8 cellular contexts compared by ENCODE assay signal in the genomic region with DNA sequence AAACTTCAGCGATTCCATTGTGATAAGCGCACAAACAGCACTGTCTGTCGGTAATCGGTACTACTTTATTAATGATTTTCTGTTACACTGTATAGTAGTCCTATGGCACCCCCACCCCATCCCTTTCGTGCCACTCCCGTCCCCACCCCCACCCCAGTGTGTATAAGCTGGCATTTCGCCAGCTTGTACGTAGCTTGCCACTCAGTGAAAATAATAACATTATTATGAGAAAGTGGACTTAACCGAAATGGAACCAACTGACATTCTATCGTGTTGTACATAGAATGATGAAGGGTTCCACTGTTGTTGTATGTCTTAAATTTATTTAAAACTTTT. TPM values are rescaled to one million over a fixed set of nuclear protein-coding genes. Genes with fewer than 3 reads are reported as not detected.
DNase-seq lines count a peak whose midpoint lies in the region; ATAC-seq and TF ChIP-seq lines count a peak whose summit lies in the region.

No MANE protein-coding gene starts in this region.

- H3K27ac ChIP-seq in body of pancreas (peak overlapping the region; percentile 86 to 94 (median 90)), upper lobe of right lung (peak overlapping the region; percentile 88)

- ATAC-seq in body of pancreas: no peak
- ATAC-seq in upper lobe of right lung: no peak
- no peak for ATAC-seq in GM18870 (IDR thresholded peaks at IDR 0.05; ENCODE audit: unreplicated experiment)
- ATAC-seq in HG03280 (IDR thresholded peaks at IDR 0.05; ENCODE audit: unreplicated experiment): no peak

- DNase-seq in NCI-H2196 (lab: John Stamatoyannopoulos, UW; ENCODE audit: unreplicated experiment): peak; percentile 39
- no peak for DNase-seq in NCI-H2196 treated with DMSO at 0.1 percent for 48 hours (lab: John Stamatoyannopoulos, UW; ENCODE audit: unreplicated experiment)
- no peak for DNase-seq in MG63
- peak in 2 of 4 donors; percentile 29 to 56 for DNase-seq in body of pancreas
- DNase-seq in lung microvascular endothelial cell (ENCODE audit: low read depth in 2 of 2): peak; percentile 63 to 67
- DNase-seq in upper lobe of right lung: no peak

- intact Hi-C loops in body of pancreas (cut with DNase I) (no loop called here), upper lobe of right lung (cut with DNase I) (no loop called here)

- 0 to 7% methylated on average over 9 to 10 of the region's 10 CpGs for WGBS in body of pancreas, 2 donors

- no peaks in the 10 kb centered on the region for H3K9me3 ChIP-seq in MG63
- no peaks in the 10 kb centered on the region for H3K9me3 ChIP-seq in body of pancreas
- no peaks in the 10 kb centered on the region for H3K9me3 ChIP-seq in upper lobe of right lung

- H3K4me1 ChIP-seq in body of pancreas (peaks cover 23% of the 10 kb centered on the region), upper lobe of right lung (peaks cover 3% of the 10 kb centered on the region)

- H3K36me3 ChIP-seq in MG63 (peaks cover 15% of the 10 kb centered on the region), body of pancreas (replicated peaks in 1 of 2; ENCODE audit: insufficient read depth in 1 of 2, low read depth in 2 of 2) (no peaks in the 10 kb centered on the region), upper lobe of right lung (no peaks in the 10 kb centered on the region)

- TF ChIP-seq CTCF in body of pancreas (IDR thresholded peaks at IDR 0.05): no peak
- no peak for TF ChIP-seq CTCF in upper lobe of right lung (IDR thresholded peaks at IDR 0.05)

- H3K4me3 ChIP-seq in MG63 (peak overlapping the region; percentile 77), body of pancreas (peak overlapping the region; percentile 40 to 51), upper lobe of right lung (peak overlapping the region; percentile 67)

- TF ChIP-seq POLR2A in body of pancreas (IDR thresholded peaks at IDR 0.05): no peak

- no peaks in the 10 kb centered on the region for H3K27me3 ChIP-seq in MG63
- no peaks in the 10 kb centered on the region for H3K27me3 ChIP-seq in body of pancreas
- H3K27me3 ChIP-seq in upper lobe of right lung: no peaks in the 10 kb centered on the region

RNA-seq across cellular contexts. Expression of gene MID1IP1, which starts 4.8 kb away (rescaled TPM):
- 46.5 and 50.0 TPM in 2 replicates for total RNA-seq in MG63 (2014; rRNA removed; shearing (Covaris generic); ENCODE audit: low replicate concordance)
- total RNA-seq in body of pancreas (10 to 100 TPM; 42.8 to 53.2 TPM), lung microvascular endothelial cell (10.0 and 12.7 TPM in 2 replicates), upper lobe of right lung (83.6 TPM)

Comparison
In these comparisons a context has a peak if more than half of its experiments do, and no peak if none do; other contexts are left out.
1. DNase-seq: peak in NCI-H2196 (single experiment) and lung microvascular endothelial cell (2 of 2); none in NCI-H2196 treated with DMSO at 0.1 percent for 48 hours (single experiment), MG63 (single experiment) and upper lobe of right lung (single experiment).
2. Peak in every context shown above with its lines, with median percentiles within 50 percentile points of each other: H3K4me3 ChIP-seq.